ENCODE assay signal across 18 cellular contexts in genomic region chr11:64039012-64039665, GRCh38. TPM values are rescaled to one million over a fixed set of nuclear protein-coding genes. Genes with fewer than 3 reads are reported as not detected.
A peak's percentile ranks its signal among the peaks of the same experiment; 100 is the strongest.
DNase-seq lines count a peak whose midpoint lies in the region; ATAC-seq, FAIRE-seq and TF ChIP-seq lines count a peak whose summit lies in the region.
"Had no signal": no experiment of that assay in that cellular context is flagged by ENCODE, and none has a peak within 500 bp of the region (broad histone marks: within the 10 kb centered on the region; RNA-seq: fewer than 3 reads in every experiment).

No MANE protein-coding gene starts in this region.

- H3K23ac ChIP-seq in H1 (ENCODE audit: insufficient read length): no peak overlapping the region

- no peaks in the 10 kb centered on the region for H3K9me3 ChIP-seq in H1 (ENCODE audit: insufficient read depth in 2 of 2, low read depth in 1 of 2, low read length in 1 of 2)
- H3K9me3 ChIP-seq: A549, BE2C, Caco-2 had no signal

- H2BK5ac ChIP-seq in H1 (ENCODE audit: low read depth, low read length): no peak overlapping the region

- no peak for FAIRE-seq in H1 (lab: Jason Lieb, UNC)
- FAIRE-seq: A549, GM19239, HepG2, HTR-8/SVneo had no signal

- no peak for TF ChIP-seq RAD21 in H1 (IDR thresholded peaks at IDR 0.05 in 1 of 2, conservative IDR thresholded peaks at IDR 0.05 in 1 of 2; ENCODE audit: low read depth in 2 of 2, low read length in 2 of 2)

- DNase-seq in H7 (peak; percentile 62), H1 (ENCODE audit: low read depth in 1 of 2, low spot score in 2 of 2) (no peak), substantia nigra (lab: John Stamatoyannopoulos, UW) (no peak), DMS53 treated with DMSO at 0.1 percent for 48 hours (lab: John Stamatoyannopoulos, UW; ENCODE audit: unreplicated experiment) (no peak)
- DNase-seq: BE2C; Caco-2; CD8-positive, alpha-beta memory T cell; GF-D8; GOT3 had no signal

- ATAC-seq in HG02970 (IDR thresholded peaks at IDR 0.05; ENCODE audit: low FRiP score, unreplicated experiment) (no peak), HG03095 (IDR thresholded peaks at IDR 0.05; ENCODE audit: unreplicated experiment) (no peak)
- ATAC-seq: A549, HCT116 had no signal

- no peaks in the 10 kb centered on the region for H3K79me1 ChIP-seq in H1 (ENCODE audit: low read depth, low read length)

- H2BK12ac ChIP-seq in H1 (ENCODE audit: low read depth, low read length): peak overlapping the region; percentile 80; the same call in 1 of the 2 replicates

- no peaks in the 10 kb centered on the region for H3K79me2 ChIP-seq in H1 (ENCODE audit: control insufficient read depth in 1 of 2, insufficient read depth in 2 of 2, low read length in 2 of 2)

- no peak overlapping the region for H3K4me2 ChIP-seq in H1 (ENCODE audit: insufficient read depth in 1 of 2, low read depth in 2 of 2, low read length in 2 of 2)
- H3K4me2 ChIP-seq: A549 had no signal

- peaks cover 46% of the 10 kb centered on the region for H3K27me3 ChIP-seq in H7 (ENCODE audit: control insufficient read depth, insufficient read depth, low read length)
- peaks cover 56 to 92% (median 85%) of the 10 kb centered on the region in 4 experiments for H3K27me3 ChIP-seq in H1 (replicated peaks in 1 of 4; ENCODE audit: control insufficient read depth in 3 of 4, extremely low read depth in 1 of 4, insufficient read depth in 3 of 4, low read length in 3 of 4)

- H3K4me3 ChIP-seq in H7 (ENCODE audit: insufficient read depth, low read depth, low read length): no peak overlapping the region
- H3K4me3 ChIP-seq in H1 (ENCODE audit: extremely low read depth in 1 of 4, insufficient read depth in 2 of 4, low read depth in 3 of 4, low read length in 4 of 4): no peak overlapping the region
- H3K4me3 ChIP-seq: A549 had no signal

- no peak for TF ChIP-seq POLR2A in H1 (IDR thresholded peaks at IDR 0.05; ENCODE audit: control extremely low read depth in 1 of 2, low read depth in 2 of 2, low read length in 2 of 2)

- H3K27ac ChIP-seq in angular gyrus (ENCODE audit: low read depth, low read length): peak overlapping the region; percentile 20
- no peak overlapping the region for H3K27ac ChIP-seq in H1 (ENCODE audit: low read depth, low read length)
- H3K27ac ChIP-seq in substantia nigra (ENCODE audit: low read depth, low read length, poor library complexity, severe bottlenecking): peak overlapping the region; percentile 51
- H3K27ac ChIP-seq: A549 had no signal

- H3K36me3 ChIP-seq in H7 (replicated peaks; ENCODE audit: control insufficient read depth, insufficient read depth, low read length) (no peaks in the 10 kb centered on the region), H1 (ENCODE audit: control insufficient read depth in 2 of 4, insufficient read depth in 4 of 4, low read length in 3 of 4) (no peaks in the 10 kb centered on the region)
- H3K36me3 ChIP-seq: BE2C had no signal

- no peak overlapping the region; the same call in 1 of the 2 replicates for H2BK15ac ChIP-seq in H1 (ENCODE audit: low read length)

- no peak overlapping the region for H2AK5ac ChIP-seq in H1 (ENCODE audit: low read depth, low read length)

- no peak overlapping the region for H3K4ac ChIP-seq in H1 (replicated peaks; ENCODE audit: insufficient read length, low read depth, low read length)

- POLR2A ChIA-PET in H1 (lab: Charles Lee; ENCODE audit: partially characterized antibody): interaction anchor here (0.9 to 1.6 kb wide), 6 partner anchors 10 to 145 kb away, joined by 3 to 6 read pairs (median 3); no protein-coding TSS in a partner anchor

- H2BK20ac ChIP-seq in H1 (ENCODE audit: low read length): 0 out of 2 replicates have a peak overlapping the region, but pooled peaks have one; percentile 61

- no peak overlapping the region for H3K56ac ChIP-seq in H1 (replicated peaks; ENCODE audit: insufficient read length, low read depth, low read length)

- no peak overlapping the region for H4K5ac ChIP-seq in H1 (ENCODE audit: insufficient read length, low read depth, low read length)

- 89% methylated on average over 13 of the region's 16 CpGs; no CpG with 5 or more reads in 1 of the 2 experiments for WGBS in H1 (ENCODE audit: extremely low coverage in 1 of 2, insufficient coverage in 1 of 2, insufficient read length in 1 of 2, insufficient replicate concordance in 2 of 2, low coverage in 1 of 2, low lambda C conversion rate in 2 of 2, missing lambda C conversion rate in 1 of 2), 2 experiments

- H4K91ac ChIP-seq in H1 (replicated peaks; ENCODE audit: insufficient read length, low read length): no peak overlapping the region

- no peak overlapping the region for H3K9ac ChIP-seq in H1 (replicated peaks in 1 of 4; ENCODE audit: extremely low read depth in 1 of 4, low read depth in 3 of 4, low read length in 3 of 4)

- no peak overlapping the region for H3K18ac ChIP-seq in H1 (ENCODE audit: extremely low read depth, low read length)

- H3K14ac ChIP-seq in H1 (ENCODE audit: insufficient read length): no peak overlapping the region

- CTCF ChIA-PET in H1 (lab: Charles Lee; ENCODE audit: partially characterized antibody): interaction anchor here (0.6 to 21.2 kb wide), 11 partner anchors 13 to 140 kb away, joined by 3 to 291 read pairs (median 14); no protein-coding TSS in a partner anchor

- H4K8ac ChIP-seq in H1 (ENCODE audit: extremely low read depth, insufficient read depth, low read length): no peak overlapping the region

- TF ChIP-seq CTCF in H1 (IDR thresholded peaks at IDR 0.05; ENCODE audit: control extremely low read depth in 1 of 3, insufficient read depth in 1 of 3, low read depth in 1 of 3, low read length in 3 of 3): no peak

- H3K4me1 ChIP-seq in H1 (replicated peaks in 1 of 4; ENCODE audit: control insufficient read depth in 3 of 4, insufficient read depth in 4 of 4, low read length in 3 of 4): peaks cover 4 to 17% (median 9%) of the 10 kb centered on the region in 4 experiments; a peak in 6 of 7 replicates
- H3K4me1 ChIP-seq: BE2C had no signal

- no peak overlapping the region for H2BK120ac ChIP-seq in H1 (replicated peaks; ENCODE audit: low read depth, low read length)

- H4K20me1 ChIP-seq in H1 (replicated peaks in 1 of 2; ENCODE audit: control insufficient read depth in 1 of 2, insufficient read depth in 2 of 2, low read length in 2 of 2): peaks cover 11 to 31% of the 10 kb centered on the region in 2 experiments

- H3K23me2 ChIP-seq in H1 (ENCODE audit: low read depth, low read length): peaks cover 7% of the 10 kb centered on the region; the same call in 1 of the 2 replicates

- TF ChIP-seq EP300 in H1 (IDR thresholded peaks at IDR 0.05; ENCODE audit: borderline replicate concordance in 1 of 2, low read depth in 2 of 2, low read length in 2 of 2): no peak

- H2AFZ ChIP-seq in H1 (ENCODE audit: low read length): no peak overlapping the region

TF ChIP-seq in H1, 55 proteins besides CTCF, POLR2A, EP300 and RAD21 (continues in another document):
- TF ChIP-seq SIRT6 (IDR thresholded peaks at IDR 0.05; ENCODE audit: low read length) (no peak), MAFK (IDR thresholded peaks at IDR 0.05; ENCODE audit: low read depth, low read length) (no peak), GABPA (IDR thresholded peaks at IDR 0.05; ENCODE audit: borderline replicate concordance, insufficient read depth, low read length) (no peak), POU5F1 (IDR thresholded peaks at IDR 0.05; ENCODE audit: low read depth, low read length) (no peak), RXRA (IDR thresholded peaks at IDR 0.05; ENCODE audit: insufficient read depth, low read depth, low read length) (no peak), E2F6 (IDR thresholded peaks at IDR 0.05) (no peak), RNF2 (IDR thresholded peaks at IDR 0.05; ENCODE audit: borderline replicate concordance, low read depth, low read length, missing control alignments, poor library complexity, severe bottlenecking) (no peak), JUN (IDR thresholded peaks at IDR 0.05; ENCODE audit: low read depth, low read length) (no peak), HDAC2 (IDR thresholded peaks at IDR 0.05; ENCODE audit: borderline replicate concordance in 1 of 2, low read depth in 2 of 2, low read length in 2 of 2) (no peak), JUND (IDR thresholded peaks at IDR 0.05; ENCODE audit: low read length) (no peak), KDM5A (IDR thresholded peaks at IDR 0.05; ENCODE audit: low read length) (no peak), PHF8 (conservative IDR thresholded peaks at IDR 0.05; ENCODE audit: low read depth, low read length) (no peak), KDM4A (IDR thresholded peaks at IDR 0.05; ENCODE audit: low read depth, low read length, severe bottlenecking) (no peak), TAF7 (optimal IDR thresholded peaks at IDR 0.05; ENCODE audit: borderline replicate concordance, low read depth, low read length) (no peak), BRCA1 (IDR thresholded peaks at IDR 0.05; ENCODE audit: low read depth, low read length) (no peak)

RNA-seq across cellular contexts. Expression of gene FLRT1, which starts 3.4 kb away (rescaled TPM):
- 0.94 and 1.7 TPM in 2 replicates for total RNA-seq in H7 (2014; rRNA removed; shearing (Covaris generic))
- 0.28 and 0.42 TPM in 2 replicates for total RNA-seq in H1 (2021; fragmentation: NEBNext Ultra II Directional; extraction: Animal tissue kit (Norgen Biotek cat#: 25700))
- 0.14 and 0.20 TPM in 2 replicates for polyA plus RNA-seq in H1 (2011; rRNA removed)
- 0.10 TPM for polyA plus RNA-seq in H1 (2011; cell fraction: cytosol; rRNA removed)
- 0.19 TPM for polyA plus RNA-seq in H1 (2011; cell fraction: nucleus; rRNA removed)
- 0.30 to 0.89 TPM (median 0.74 TPM) in 4 replicates for polyA plus RNA-seq in H1 (2012, experiment 1 of 2)
- polyA plus RNA-seq in H1 (2012, experiment 2 of 2): 0.17 TPM
- 0.61 TPM for polyA plus RNA-seq in H1 (2013, experiment 1 of 2)
- polyA plus RNA-seq in H1 (2013, experiment 2 of 2): 0.59 TPM
- polyA minus RNA-seq in H1 (2011; rRNA and poly(A)+ RNA removed): 0.16 and 0.20 TPM in 2 replicates
- polyA minus RNA-seq in H1 (2011; cell fraction: cytosol; rRNA and poly(A)+ RNA removed): 0.29 TPM
- polyA minus RNA-seq in H1 (2011; cell fraction: nucleus; rRNA and poly(A)+ RNA removed): not detected
- total RNA-seq: CD8-positive, alpha-beta memory T cell had no signal
- polyA plus RNA-seq: CD14-positive monocyte; CD8-positive, alpha-beta memory T cell had no signal

RNA-seq across cellular contexts. Expression of gene OTUB1, which starts 52.9 kb away (rescaled TPM):
- 76.6 and 77.4 TPM in 2 replicates for total RNA-seq in H7 (2014; rRNA removed; shearing (Covaris generic))
- total RNA-seq in H1 (2021; fragmentation: NEBNext Ultra II Directional; extraction: Animal tissue kit (Norgen Biotek cat#: 25700)): 110 and 112 TPM in 2 replicates
- 274 and 348 TPM in 2 replicates for polyA plus RNA-seq in H1 (2011; rRNA removed)
- 214 TPM for polyA plus RNA-seq in H1 (2011; cell fraction: cytosol; rRNA removed)
- 408 TPM for polyA plus RNA-seq in H1 (2011; cell fraction: nucleus; rRNA removed)
- polyA plus RNA-seq in H1 (2012, experiment 1 of 2): 116 to 162 TPM (median 150 TPM) in 4 replicates
- 177 TPM for polyA plus RNA-seq in H1 (2012, experiment 2 of 2)
- 88.3 TPM for polyA plus RNA-seq in H1 (2013, experiment 1 of 2)
- 81.7 TPM for polyA plus RNA-seq in H1 (2013, experiment 2 of 2)
- polyA minus RNA-seq in H1 (2011; rRNA and poly(A)+ RNA removed): 105 and 113 TPM in 2 replicates
- polyA minus RNA-seq in H1 (2011; cell fraction: cytosol; rRNA and poly(A)+ RNA removed): 71.3 TPM
- 57.0 TPM for polyA minus RNA-seq in H1 (2011; cell fraction: nucleus; rRNA and poly(A)+ RNA removed)
